Comparison of ENCODE assay signal across 9 cellular contexts in genomic region chr2:34570266-34570872, GRCh38.
DNase-seq lines count a peak whose midpoint lies in the region; ATAC-seq and TF ChIP-seq lines count a peak whose summit lies in the region.
"Had no signal": no experiment of that assay in that cellular context is flagged by ENCODE, and none has a peak within 500 bp of the region (broad histone marks: within the 10 kb centered on the region; RNA-seq: fewer than 3 reads in every experiment).

No MANE protein-coding gene starts in this region.

- H3K9me3 Mint-ChIP-seq in nephron (no peaks in the 10 kb centered on the region), immature natural killer cell (peaks cover 1 to 27% (median 10%) of the 10 kb centered on the region in 6 donors)

- TF ChIP-seq CTCF in nephron (IDR thresholded peaks at IDR 0.05; ENCODE audit: unreplicated experiment in 3 of 3), result peak; percentile 39 to 53 (median 44)

- H3K27ac Mint-ChIP-seq in nephron (no peak overlapping the region), immature natural killer cell (no peak overlapping the region)

- H3K4me1 Mint-ChIP-seq in nephron (no peaks in the 10 kb centered on the region), immature natural killer cell (no peaks in the 10 kb centered on the region)

- H3K36me3 Mint-ChIP-seq in nephron (ENCODE audit: low read depth) (no peaks in the 10 kb centered on the region), immature natural killer cell (no peaks in the 10 kb centered on the region)

- H3K27me3 Mint-ChIP-seq in nephron (ENCODE audit: low read depth) (peaks cover 4% of the 10 kb centered on the region), immature natural killer cell (ENCODE audit: low read depth in 3 of 3) (peaks cover 0 to 1% (median 0%) of the 10 kb centered on the region in 3 donors)

- DNase-seq in GDM1 (lab: John Stamatoyannopoulos, UW) (peak; percentile 4), KBM-7 (peak; percentile 30), astrocyte of the hippocampus (ENCODE audit: low read depth, low spot score) (peak; percentile 53), immature natural killer cell (no peak), NCI-H2029 treated with DMSO at 0.1 percent for 48 hours (lab: John Stamatoyannopoulos, UW) (no peak)
- DNase-seq: brain microvascular endothelial cell had no signal

- H3K4me3 Mint-ChIP-seq in nephron (no peak overlapping the region), immature natural killer cell (no peak overlapping the region)

- in situ Hi-C loops in KBM-7 (cut with MboI; ENCODE audit: low pct_unique_long_range_greater_than_20kb, low sequenced_read_pairs), result no loop called here

- ATAC-seq in HG02642 (IDR thresholded peaks at IDR 0.05; ENCODE audit: poor library complexity, unreplicated experiment) (no peak), GM18520 (IDR thresholded peaks at IDR 0.05; ENCODE audit: unreplicated experiment) (no peak)

Comparison
In these comparisons a context has a peak if more than half of its experiments do, and no peak if none do; other contexts are left out.
1. DNase-seq: peak in GDM1 (single experiment), KBM-7 (single experiment) and astrocyte of the hippocampus (single experiment); none in immature natural killer cell (0 of 3) and NCI-H2029 treated with DMSO at 0.1 percent for 48 hours (single experiment).